ENCODE assay signal across 19 cellular contexts in the genomic region with DNA sequence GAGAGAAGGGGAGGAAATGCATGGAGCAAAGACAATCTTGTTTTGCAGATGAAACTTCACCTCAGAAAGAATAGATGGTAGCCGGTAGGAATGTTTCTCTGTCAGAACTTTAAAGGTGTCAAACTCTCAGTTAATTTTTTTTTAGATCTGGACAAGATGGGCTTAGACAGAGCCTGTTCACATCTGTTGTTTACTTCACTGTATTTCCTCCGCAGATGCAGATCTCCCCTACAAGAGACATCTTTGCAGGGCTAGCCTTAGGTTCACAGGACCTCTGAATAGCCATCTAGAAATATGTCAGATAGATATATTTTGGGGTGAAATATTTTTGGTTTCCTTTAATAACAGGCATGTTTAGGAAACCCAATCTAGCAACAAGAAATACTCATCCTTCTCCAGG. TPM values are rescaled to one million over a fixed set of nuclear protein-coding genes. Genes with fewer than 3 reads are reported as not detected.
DNase-seq lines count a peak whose midpoint lies in the region; ATAC-seq, FAIRE-seq and TF ChIP-seq lines count a peak whose summit lies in the region.
"Had no signal": no experiment of that assay in that cellular context is flagged by ENCODE, and none has a peak within 500 bp of the region (broad histone marks: within the 10 kb centered on the region; RNA-seq: fewer than 3 reads in every experiment).

No MANE protein-coding gene starts in this region.

- H3K4me2 ChIP-seq in OCI-LY7 (ENCODE audit: low read length): peak overlapping the region; percentile 64
- no peak overlapping the region for H3K4me2 ChIP-seq in HepG2 (ENCODE audit: low read depth, low read length)

- FAIRE-seq in HepG2 (lab: Jason Lieb, UNC): no peak

- peak overlapping the region; percentile 11 for H3K27ac Mint-ChIP-seq in CD4-positive, alpha-beta T cell

- POLR2A ChIA-PET in CD4-positive, alpha-beta T cell (lab: Charles Lee): no interaction called here
- POLR2A ChIA-PET in OCI-LY7 (lab: Charles Lee): interaction anchor here (0.8 to 4.6 kb wide), 3 partner anchors 11 to 66 kb away, joined by 3 to 22 read pairs (median 3); a partner anchor contains a TSS
- POLR2A ChIA-PET in HepG2 (lab: Yijun Ruan, JAX): no interaction called here

- DNase-seq in NCI-H2171 treated with DMSO at 0.1 percent for 48 hours (lab: John Stamatoyannopoulos, UW) (peak; percentile 22), NCI-H2171 (lab: John Stamatoyannopoulos, UW) (no peak), OCI-LY7 (ENCODE audit: low spot score) (peak; percentile 75), HepG2 (ENCODE audit: low spot score) (no peak)
- DNase-seq in CD4-positive, alpha-beta T cell: no peak
- DNase-seq: 8988T; CD8-positive, alpha-beta memory T cell; COR-L47; DMS153; DMS79; GF-D8; GM23248 had no signal

- H3K4me3 ChIP-seq in OCI-LY7 (ENCODE audit: low read depth, low read length, poor library complexity, severe bottlenecking): peak overlapping the region; percentile 23
- no peak overlapping the region for H3K4me3 ChIP-seq in HepG2 (replicated peaks in 1 of 3; ENCODE audit: insufficient read depth in 1 of 3, low read depth in 2 of 3, low read length in 3 of 3)
- H3K4me3 ChIP-seq: BLaER1 treated with 17β-estradiol and CSF1 and Interleukin-3, amounts not matched to agents 10 nM and 100 nM; GM23248; HAP-1 had no signal

- H3K9me3 ChIP-seq in CD4-positive, alpha-beta T cell (ENCODE audit: control insufficient read depth, low read length): peaks cover 14% of the 10 kb centered on the region
- H3K9me3 ChIP-seq in OCI-LY7 (ENCODE audit: low read length) (peaks cover 46% of the 10 kb centered on the region), HepG2 (ENCODE audit: low read length) (no peaks in the 10 kb centered on the region)
- H3K9me3 ChIP-seq: HAP-1 had no signal

- H3K36me3 ChIP-seq in OCI-LY7 (ENCODE audit: insufficient read depth, low read length): no peaks in the 10 kb centered on the region; the same call in 1 of the 2 replicates
- no peaks in the 10 kb centered on the region for H3K36me3 ChIP-seq in HepG2 (replicated peaks in 1 of 2; ENCODE audit: control insufficient read depth in 1 of 2, insufficient read depth in 2 of 2, low read length in 2 of 2)
- H3K36me3 ChIP-seq: BLaER1 treated with 17β-estradiol and CSF1 and Interleukin-3, amounts not matched to agents 10 nM and 100 nM; HAP-1 had no signal

- no peaks in the 10 kb centered on the region for H3K9me2 ChIP-seq in OCI-LY7 (ENCODE audit: insufficient read depth, low read length)

- no peak overlapping the region for H3K27ac ChIP-seq in CD4-positive, alpha-beta T cell (ENCODE audit: low read depth, low read length)
- peak overlapping the region; percentile 64 for H3K27ac ChIP-seq in OCI-LY7 (ENCODE audit: low read depth, low read length, poor library complexity, severe bottlenecking)
- H3K27ac ChIP-seq in HepG2 (ENCODE audit: extremely low read length, insufficient read depth, low read length): no peak overlapping the region
- H3K27ac ChIP-seq: BLaER1 treated with 17β-estradiol and CSF1 and Interleukin-3, amounts not matched to agents 10 nM and 100 nM; GM23248 had no signal

- TF ChIP-seq CTCF in CD4-positive, alpha-beta T cell (IDR thresholded peaks at IDR 0.05): no peak
- no peak for TF ChIP-seq CTCF in OCI-LY7 (conservative IDR thresholded peaks at IDR 0.05; ENCODE audit: low read length)
- TF ChIP-seq CTCF in HepG2 (CRISPR knock-in tag; IDR thresholded peaks at IDR 0.05): no peak

- BruUV-seq in OCI-LY7 (replicated peaks; lab: Mats Ljungman, UMichigan) (no TSS peak), HepG2 (replicated peaks; lab: Mats Ljungman, UMichigan) (no TSS peak)

- H2AFZ ChIP-seq in OCI-LY7 (ENCODE audit: low read length): peak overlapping the region; percentile 8; the same call in 1 of the 2 replicates
- no peak overlapping the region for H2AFZ ChIP-seq in HepG2 (ENCODE audit: low read length)
- H2AFZ ChIP-seq: GM23248 had no signal

- 1% methylated on average over 2 of the region's 2 CpGs for WGBS in HepG2 (ENCODE audit: low lambda C conversion rate)

- intact Hi-C loops in CD4-positive, alpha-beta T cell (cut with DNase I, micrococcal nuclease): loop anchor here (5.0 kb wide), 2 partner anchors 75 to 235 kb away; no protein-coding TSS in a partner anchor
- intact Hi-C loops in OCI-LY7 (cut with micrococcal nuclease; ENCODE audit: unreplicated experiment) (no loop called here), HepG2 (cut with micrococcal nuclease; ENCODE audit: unreplicated experiment) (no loop called here)

- no peak overlapping the region for H3K4me3 Mint-ChIP-seq in CD4-positive, alpha-beta T cell
- H3K4me3 Mint-ChIP-seq: CD8-positive, alpha-beta memory T cell had no signal

- peaks cover 26% of the 10 kb centered on the region for H3K36me3 Mint-ChIP-seq in CD4-positive, alpha-beta T cell (ENCODE audit: low read depth)

- no peak overlapping the region for H3K9ac ChIP-seq in HepG2 (ENCODE audit: insufficient read depth, low read depth, low read length)
- H3K9ac ChIP-seq: BLaER1 treated with 17β-estradiol and CSF1 and Interleukin-3, amounts not matched to agents 10 nM and 100 nM; GM23248 had no signal

- peaks cover 70% of the 10 kb centered on the region for H3K4me1 Mint-ChIP-seq in CD4-positive, alpha-beta T cell (ENCODE audit: low read depth)

- no peaks in the 10 kb centered on the region for H3K27me3 Mint-ChIP-seq in CD4-positive, alpha-beta T cell

- no peak for TF ChIP-seq EP300 in HepG2 (IDR thresholded peaks at IDR 0.05; ENCODE audit: low read depth in 2 of 2, low read length in 2 of 2)
- TF ChIP-seq EP300 in HepG2 (CRISPR knock-in tag; IDR thresholded peaks at IDR 0.05; ENCODE audit: borderline replicate concordance): no peak

- peaks cover 60% of the 10 kb centered on the region for H3K4me1 ChIP-seq in OCI-LY7 (ENCODE audit: insufficient read depth, low read length, poor library complexity, severe bottlenecking)
- H3K4me1 ChIP-seq in HepG2 (ENCODE audit: insufficient read depth, low read length): no peaks in the 10 kb centered on the region
- H3K4me1 ChIP-seq: HAP-1 had no signal

- CTCF ChIA-PET in CD4-positive, alpha-beta T cell (lab: Charles Lee): interaction anchor here (4.0 kb wide), 1 partner anchor 10 kb away, joined by 13 read pairs; no protein-coding TSS in a partner anchor
- CTCF ChIA-PET in OCI-LY7 (lab: Charles Lee; ENCODE audit: unreplicated experiment) (no interaction called here), HepG2 (lab: Yijun Ruan, JAX; ENCODE audit: low intra/inter-chr PET ratio, low total read pairs) (no interaction called here)

- peaks cover 11% of the 10 kb centered on the region for H3K9me3 Mint-ChIP-seq in CD4-positive, alpha-beta T cell

- no peak for TF ChIP-seq RAD21 in HepG2 (CRISPR knock-in tag; IDR thresholded peaks at IDR 0.05)

- in situ Hi-C loops in HepG2 (cut with HindIII; ENCODE audit: extremely low pct_ligation_motif_present, low pct_unique_long_range_greater_than_20kb): no loop called here

- no peak for ATAC-seq in CD4-positive, alpha-beta T cell (ENCODE audit: poor library complexity)
- ATAC-seq in GM21825 (IDR thresholded peaks at IDR 0.05; ENCODE audit: unreplicated experiment) (no peak), GM19452 (IDR thresholded peaks at IDR 0.05; ENCODE audit: unreplicated experiment) (no peak), HepG2 (no peak)

- H4K20me1 ChIP-seq in OCI-LY7 (ENCODE audit: insufficient read depth, low read length) (no peaks in the 10 kb centered on the region), HepG2 (ENCODE audit: insufficient read depth, low read length) (no peaks in the 10 kb centered on the region)
- H4K20me1 ChIP-seq: BLaER1 treated with 17β-estradiol and CSF1 and Interleukin-3, amounts not matched to agents 10 nM and 100 nM had no signal

- no peak for TF ChIP-seq POLR2A in HepG2 (IDR thresholded peaks at IDR 0.05; ENCODE audit: insufficient read depth in 1 of 2, low read depth in 2 of 2, low read length in 2 of 2)

- H3K79me2 ChIP-seq in OCI-LY7 (ENCODE audit: insufficient read depth, low read depth, low read length) (no peaks in the 10 kb centered on the region), HepG2 (ENCODE audit: insufficient read depth, low read length) (no peaks in the 10 kb centered on the region)

- no peaks in the 10 kb centered on the region for H3K27me3 ChIP-seq in CD4-positive, alpha-beta T cell (ENCODE audit: control insufficient read depth, insufficient read depth, low read length)
- peaks cover 0 to 26% of the 10 kb centered on the region in 2 experiments; a peak in 3 of 5 replicates for H3K27me3 ChIP-seq in HepG2 (ENCODE audit: control insufficient read depth in 1 of 2, insufficient read depth in 2 of 2, low read length in 2 of 2)
- H3K27me3 ChIP-seq: BLaER1 treated with 17β-estradiol and CSF1 and Interleukin-3, amounts not matched to agents 10 nM and 100 nM had no signal

TF ChIP-seq in HepG2, 621 proteins besides CTCF, POLR2A, EP300 and RAD21 (continues in another document):
- TF ChIP-seq PITX1 (CRISPR knock-in tag; IDR thresholded peaks at IDR 0.05) (no peak), SALL1 (CRISPR knock-in tag; IDR thresholded peaks at IDR 0.05) (no peak)

RNA-seq across cellular contexts. Expression of a gene that starts 12.1 kb away (rescaled TPM):
- 10 to 100 TPM; 39.0 to 40.1 TPM for total RNA-seq in CD4-positive, alpha-beta T cell
- 1.7 and 3.7 TPM in 2 replicates for total RNA-seq in OCI-LY7 (2014; rRNA removed; shearing (Covaris generic))
- total RNA-seq in OCI-LY7 (2022) (1.5 and 2.0 TPM in 2 replicates), HepG2 (2016; rRNA removed; fragmentation: Illumina TruSeq; extraction: Trizol) (not detected in 2 replicates)
- not detected in 2 replicates for total RNA-seq in HepG2 (2016; cell fraction: cytosol; rRNA removed; fragmentation: Illumina TruSeq; extraction: Trizol; ENCODE audit: low read depth)
- not detected in 2 replicates for total RNA-seq in HepG2 (2016; cell fraction: insoluble cytoplasmic fraction; rRNA removed; fragmentation: Illumina TruSeq; extraction: Trizol)
- total RNA-seq in HepG2 (2016; cell fraction: membrane; rRNA removed; fragmentation: Illumina TruSeq; extraction: Trizol): not detected in 2 replicates
- not detected in 2 replicates for total RNA-seq in HepG2 (2016; cell fraction: nucleus; rRNA removed; fragmentation: Illumina TruSeq; extraction: Trizol)
- not detected in 2 replicates for polyA plus RNA-seq in HepG2 (2011; rRNA removed)
- not detected in 2 replicates for polyA plus RNA-seq in HepG2 (2011; cell fraction: cytosol; rRNA removed)
- polyA plus RNA-seq in HepG2 (2011; cell fraction: nucleus; rRNA removed): not detected in 2 replicates
- polyA plus RNA-seq in HepG2 (2012): not detected in 2 replicates
- polyA plus RNA-seq in HepG2 (2016; cell fraction: cytosol; fragmentation: Illumina TruSeq; extraction: Trizol; ENCODE audit: low read depth): not detected in 2 replicates
- not detected in 2 replicates for polyA plus RNA-seq in HepG2 (2016; cell fraction: insoluble cytoplasmic fraction; fragmentation: Illumina TruSeq; extraction: Trizol; ENCODE audit: low read depth)
- polyA plus RNA-seq in HepG2 (2016; cell fraction: membrane; fragmentation: Illumina TruSeq; extraction: Trizol; ENCODE audit: low read depth): not detected in 2 replicates
- polyA plus RNA-seq in HepG2 (2016; cell fraction: nucleus; fragmentation: Illumina TruSeq; extraction: Trizol; ENCODE audit: insufficient read depth, low read depth): not detected in 2 replicates
- not detected in 2 replicates for polyA minus RNA-seq in HepG2 (2011; rRNA and poly(A)+ RNA removed; ENCODE audit: low replicate concordance)
- polyA minus RNA-seq in HepG2 (2011; cell fraction: cytosol; rRNA and poly(A)+ RNA removed): not detected in 2 replicates
- not detected in 2 replicates for polyA minus RNA-seq in HepG2 (2011; cell fraction: nucleus; rRNA and poly(A)+ RNA removed)
- total RNA-seq: A673, GM23248, H4 had no signal
- polyA plus RNA-seq: AG04450, GM23248 had no signal

Comparison
In these comparisons a context has a peak if more than half of its experiments do, and no peak if none do; other contexts are left out.
1. DNase-seq: peak in NCI-H2171 treated with DMSO at 0.1 percent for 48 hours (single experiment) and OCI-LY7 (single experiment); none in NCI-H2171 (single experiment), CD4-positive, alpha-beta T cell (0 of 10) and HepG2 (single experiment).
2. RNA of a gene that starts 12.1 kb away (total RNA-seq): 39.0 to 40.1 TPM in CD4-positive, alpha-beta T cell; 1.5 to 3.7 TPM in OCI-LY7 and not detected in HepG2; every median in the first group is over 4 times any median in the second.
3. intact Hi-C loops: an anchor here in CD4-positive, alpha-beta T cell (5.0 kb wide); none called in OCI-LY7 and HepG2.